19 cellular contexts compared by ENCODE assay signal in genomic region chr17:81136366-81136765, GRCh38. TPM values are rescaled to one million over a fixed set of nuclear protein-coding genes. Genes with fewer than 3 reads are reported as not detected.
DNase-seq lines count a peak whose midpoint lies in the region; TF ChIP-seq lines count a peak whose summit lies in the region.
"Had no signal": no experiment of that assay in that cellular context is flagged by ENCODE, and none has a peak within 500 bp of the region (broad histone marks: within the 10 kb centered on the region; RNA-seq: fewer than 3 reads in every experiment).

No MANE protein-coding gene starts in this region.

- H3K27ac ChIP-seq in HEK293 (ENCODE audit: extremely low read depth, low read depth, low read length), result no peak overlapping the region
- peak overlapping the region; percentile 30 for H3K27ac ChIP-seq in caudate nucleus (ENCODE audit: low read depth, low read length)
- peak overlapping the region; percentile 90 for H3K27ac ChIP-seq in temporal lobe (ENCODE audit: low read depth, low read length)

- CTCF ChIA-PET in HEK293 (lab: Yijun Ruan, JAX), result no interaction called here

- H3K9ac ChIP-seq in endocrine pancreas (ENCODE audit: control insufficient read depth, insufficient read depth, low read length), result peak overlapping the region; percentile 57

- no peaks in the 10 kb centered on the region for H3K9me3 ChIP-seq in HEK293 (ENCODE audit: control insufficient read depth, insufficient read depth, low read depth, low read length)
- no peaks in the 10 kb centered on the region for H3K9me3 ChIP-seq in endocrine pancreas (ENCODE audit: control insufficient read depth, low read length)
- H3K9me3 ChIP-seq: BE2C, HAP-1 had no signal

- H3K27me3 ChIP-seq in endocrine pancreas (ENCODE audit: control insufficient read depth, insufficient read depth, low read length), result no peaks in the 10 kb centered on the region
- H3K27me3 ChIP-seq: BE2C had no signal

- DNase-seq in caudate nucleus (lab: John Stamatoyannopoulos, UW), result no peak
- DNase-seq in activated T-cell treated with anti-CD3 and anti-CD28 coated beads, Interleukin-2, amount 50 U/mL, for 1 hour, result no peak
- DNase-seq in COLO829 (ENCODE audit: low spot score), result no peak
- no peak for DNase-seq in NCI-H128 (lab: John Stamatoyannopoulos, UW; ENCODE audit: unreplicated experiment)
- no peak for DNase-seq in AG08395 (ENCODE audit: low spot score)
- DNase-seq: CD4-positive, alpha-beta memory T cell; DND-41; EL; KG1 had no signal

- H3K36me3 ChIP-seq in HEK293 (ENCODE audit: control insufficient read depth in 2 of 2, insufficient read depth in 1 of 2, low read length in 2 of 2), result no peaks in the 10 kb centered on the region
- H3K36me3 ChIP-seq in endocrine pancreas (ENCODE audit: control insufficient read depth, insufficient read depth, low read length), result no peaks in the 10 kb centered on the region
- H3K36me3 ChIP-seq: BE2C, HAP-1 had no signal

- H3K4me3 ChIP-seq in HEK293 (ENCODE audit: low read depth, low read length), result no peak overlapping the region
- no peak overlapping the region for H3K4me3 ChIP-seq in endocrine pancreas (ENCODE audit: control insufficient read depth, insufficient read depth, low read length)
- H3K4me3 ChIP-seq: GM12878, HAP-1 had no signal

- no peak for TF ChIP-seq CTCF in HEK293 (tag by site-specific recombination; IDR thresholded peaks at IDR 0.05)

- POLR2A ChIA-PET in HEK293 (lab: Yijun Ruan, JAX), result no interaction called here

- H3K4me1 ChIP-seq in HEK293 (ENCODE audit: control insufficient read depth, insufficient read depth, low read length) (no peaks in the 10 kb centered on the region), endocrine pancreas (ENCODE audit: control insufficient read depth, insufficient read depth, low read length) (no peaks in the 10 kb centered on the region)
- H3K4me1 ChIP-seq: BE2C, HAP-1 had no signal

TF ChIP-seq in HEK293, 187 proteins besides CTCF, POLR2A, EP300 and RAD21:
- TF ChIP-seq, protein P1, sequence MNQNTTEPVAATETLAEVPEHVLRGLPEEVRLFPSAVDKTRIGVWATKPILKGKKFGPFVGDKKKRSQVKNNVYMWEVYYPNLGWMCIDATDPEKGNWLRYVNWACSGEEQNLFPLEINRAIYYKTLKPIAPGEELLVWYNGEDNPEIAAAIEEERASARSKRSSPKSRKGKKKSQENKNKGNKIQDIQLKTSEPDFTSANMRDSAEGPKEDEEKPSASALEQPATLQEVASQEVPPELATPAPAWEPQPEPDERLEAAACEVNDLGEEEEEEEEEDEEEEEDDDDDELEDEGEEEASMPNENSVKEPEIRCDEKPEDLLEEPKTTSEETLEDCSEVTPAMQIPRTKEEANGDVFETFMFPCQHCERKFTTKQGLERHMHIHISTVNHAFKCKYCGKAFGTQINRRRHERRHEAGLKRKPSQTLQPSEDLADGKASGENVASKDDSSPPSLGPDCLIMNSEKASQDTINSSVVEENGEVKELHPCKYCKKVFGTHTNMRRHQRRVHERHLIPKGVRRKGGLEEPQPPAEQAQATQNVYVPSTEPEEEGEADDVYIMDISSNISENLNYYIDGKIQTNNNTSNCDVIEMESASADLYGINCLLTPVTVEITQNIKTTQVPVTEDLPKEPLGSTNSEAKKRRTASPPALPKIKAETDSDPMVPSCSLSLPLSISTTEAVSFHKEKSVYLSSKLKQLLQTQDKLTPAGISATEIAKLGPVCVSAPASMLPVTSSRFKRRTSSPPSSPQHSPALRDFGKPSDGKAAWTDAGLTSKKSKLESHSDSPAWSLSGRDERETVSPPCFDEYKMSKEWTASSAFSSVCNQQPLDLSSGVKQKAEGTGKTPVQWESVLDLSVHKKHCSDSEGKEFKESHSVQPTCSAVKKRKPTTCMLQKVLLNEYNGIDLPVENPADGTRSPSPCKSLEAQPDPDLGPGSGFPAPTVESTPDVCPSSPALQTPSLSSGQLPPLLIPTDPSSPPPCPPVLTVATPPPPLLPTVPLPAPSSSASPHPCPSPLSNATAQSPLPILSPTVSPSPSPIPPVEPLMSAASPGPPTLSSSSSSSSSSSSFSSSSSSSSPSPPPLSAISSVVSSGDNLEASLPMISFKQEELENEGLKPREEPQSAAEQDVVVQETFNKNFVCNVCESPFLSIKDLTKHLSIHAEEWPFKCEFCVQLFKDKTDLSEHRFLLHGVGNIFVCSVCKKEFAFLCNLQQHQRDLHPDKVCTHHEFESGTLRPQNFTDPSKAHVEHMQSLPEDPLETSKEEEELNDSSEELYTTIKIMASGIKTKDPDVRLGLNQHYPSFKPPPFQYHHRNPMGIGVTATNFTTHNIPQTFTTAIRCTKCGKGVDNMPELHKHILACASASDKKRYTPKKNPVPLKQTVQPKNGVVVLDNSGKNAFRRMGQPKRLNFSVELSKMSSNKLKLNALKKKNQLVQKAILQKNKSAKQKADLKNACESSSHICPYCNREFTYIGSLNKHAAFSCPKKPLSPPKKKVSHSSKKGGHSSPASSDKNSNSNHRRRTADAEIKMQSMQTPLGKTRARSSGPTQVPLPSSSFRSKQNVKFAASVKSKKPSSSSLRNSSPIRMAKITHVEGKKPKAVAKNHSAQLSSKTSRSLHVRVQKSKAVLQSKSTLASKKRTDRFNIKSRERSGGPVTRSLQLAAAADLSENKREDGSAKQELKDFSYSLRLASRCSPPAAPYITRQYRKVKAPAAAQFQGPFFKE (tag by site-specific recombination; IDR thresholded peaks at IDR 0.05; ENCODE audit: borderline replicate concordance), result no peak
- TF ChIP-seq ZIC2 (tag by site-specific recombination; IDR thresholded peaks at IDR 0.05) (peak; percentile 94), ZNF660 (tag by site-specific recombination; IDR thresholded peaks at IDR 0.05) (no peak), GLIS1 (tag by site-specific recombination; IDR thresholded peaks at IDR 0.05) (peak; percentile 46), ZNF324 (tag by site-specific recombination; IDR thresholded peaks at IDR 0.05) (no peak), ZBTB21 (tag by site-specific recombination; IDR thresholded peaks at IDR 0.05) (no peak), GLIS2 (tag by site-specific recombination; IDR thresholded peaks at IDR 0.05) (peak; percentile 78)

RNA-seq across cellular contexts. Expression of gene PVALEF, which starts 28.9 kb away (rescaled TPM):
- total RNA-seq in temporal lobe, result not detected
- total RNA-seq: A172; Calu3; CD4-positive, alpha-beta memory T cell; G401; GM12878; H4 had no signal

RNA-seq across cellular contexts. Expression of gene AATK, which starts 29.7 kb away (rescaled TPM):
- total RNA-seq in temporal lobe, result 7.9 TPM
- total RNA-seq: Calu3, GM12878 had no signal
